8 cellular contexts compared by ENCODE assay signal in the genomic region with DNA sequence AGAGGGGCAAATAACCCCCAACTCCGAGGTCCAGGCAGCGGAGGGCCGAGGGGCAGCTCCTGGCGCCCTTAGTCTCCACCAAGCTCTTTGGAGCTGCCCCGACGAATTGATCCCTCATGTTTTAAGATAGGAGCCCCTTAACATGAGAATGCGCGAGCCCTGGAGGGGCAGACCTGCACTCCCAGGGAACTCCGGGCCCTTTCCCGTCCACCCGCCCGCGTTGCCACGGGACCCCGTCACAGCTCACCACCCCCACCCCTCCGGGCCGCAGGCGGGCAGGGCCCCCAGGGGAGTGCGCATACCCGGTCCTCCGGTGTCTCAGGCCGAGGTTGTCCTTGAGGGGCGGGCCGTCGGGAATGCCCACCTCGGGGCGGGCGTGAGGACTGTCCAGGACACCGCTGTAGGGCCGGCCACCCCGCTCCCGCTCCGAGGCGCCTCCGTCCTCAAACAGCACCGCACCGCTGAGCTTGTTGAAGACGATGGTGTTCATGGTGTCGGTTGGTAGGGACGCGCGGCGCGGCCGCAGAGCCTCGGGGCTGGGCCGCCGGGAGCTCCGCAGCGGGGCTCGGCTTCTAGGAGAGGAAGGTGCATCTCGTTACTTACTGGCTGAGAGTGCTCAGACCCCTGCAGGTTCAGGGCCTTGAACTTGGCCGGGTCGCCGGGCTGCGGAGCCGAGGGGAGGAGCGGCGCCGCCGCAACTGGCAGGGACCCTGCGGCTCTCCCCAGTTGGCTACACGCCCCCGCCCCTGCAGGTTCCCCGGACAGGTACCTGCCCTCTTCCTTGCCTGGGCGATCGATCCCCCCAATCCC. TPM values are rescaled to one million over a fixed set of nuclear protein-coding genes. Genes with fewer than 3 reads are reported as not detected.
DNase-seq lines count a peak whose midpoint lies in the region; ATAC-seq and TF ChIP-seq lines count a peak whose summit lies in the region.

No MANE protein-coding gene starts in this region.

- no peaks in the 10 kb centered on the region for H3K9me3 Mint-ChIP-seq in IgD-negative memory B cell
- no peaks in the 10 kb centered on the region for H3K9me3 Mint-ChIP-seq in activated naive CD4-positive, alpha-beta T cell treated with anti-CD3 and anti-CD28 coated beads for 36 hours
- H3K9me3 Mint-ChIP-seq in progenitor cell of endocrine pancreas (ENCODE audit: low read depth), result no peaks in the 10 kb centered on the region

- CTCF ChIA-PET in AG04449 (lab: Yijun Ruan, JAX), result interaction anchor here (0.7 to 3.3 kb wide), 36 partner anchors 9 to 650 kb away, joined by 3 to 27 read pairs (median 4); no protein-coding TSS in a partner anchor
- CTCF ChIA-PET in activated naive CD4-positive, alpha-beta T cell treated with anti-CD3 and anti-CD28 coated beads for 36 hours (lab: Charles Lee), result interaction anchor here (0.8 to 3.2 kb wide), 11 partner anchors 38 to 677 kb away, joined by 3 to 15 read pairs (median 3); no protein-coding TSS in a partner anchor

- H3K27me3 Mint-ChIP-seq in IgD-negative memory B cell (peaks cover 50% of the 10 kb centered on the region), progenitor cell of endocrine pancreas (peaks cover 71% of the 10 kb centered on the region)
- H3K27me3 Mint-ChIP-seq in activated naive CD4-positive, alpha-beta T cell treated with anti-CD3 and anti-CD28 coated beads for 36 hours (ENCODE audit: low read depth), result peaks cover 49% of the 10 kb centered on the region

- no peak for DNase-seq in AG04449 (ENCODE audit: low read depth, low spot score)
- DNase-seq in activated naive CD4-positive, alpha-beta T cell treated with anti-CD3 and anti-CD28 coated beads for 36 hours, result peak; percentile 41
- DNase-seq in heart right ventricle, result no peak
- DNase-seq in progenitor cell of endocrine pancreas (ENCODE audit: low spot score, unreplicated experiment), result peak; percentile 34
- no peak for DNase-seq in medulla oblongata (ENCODE audit: extremely low spot score)
- no peak for DNase-seq in SKM-1 treated with dmso at 0.1 percent for 144 hours (lab: John Stamatoyannopoulos, UW; ENCODE audit: unreplicated experiment)

- peaks cover 6 to 16% (median 9%) of the 10 kb centered on the region in 3 donors for H3K4me1 Mint-ChIP-seq in IgD-negative memory B cell
- H3K4me1 Mint-ChIP-seq in activated naive CD4-positive, alpha-beta T cell treated with anti-CD3 and anti-CD28 coated beads for 36 hours (ENCODE audit: low read depth), result peaks cover 31% of the 10 kb centered on the region
- H3K4me1 Mint-ChIP-seq in progenitor cell of endocrine pancreas (ENCODE audit: low read depth), result peaks cover 16% of the 10 kb centered on the region

- H3K4me3 ChIP-seq in AG04449 (ENCODE audit: low read depth, low read length) (peak overlapping the region; percentile 61), heart right ventricle (peak overlapping the region; percentile 46 to 71 (median 63))

- H3K27ac ChIP-seq in heart right ventricle, result peak overlapping the region in 4 of 10 donors; percentile 54 to 63 (median 60)

- intact Hi-C loops in activated naive CD4-positive, alpha-beta T cell treated with anti-CD3 and anti-CD28 coated beads for 36 hours (cut with micrococcal nuclease), result loop anchor here (1.0 to 5.0 kb wide), 10 partner anchors 184 to 790 kb away; partner anchors contain the start of genes ACBD5, RAB18 and WAC
- intact Hi-C loops in heart right ventricle (cut with DNase I), result loop anchor here in 9 of 10 donors (2.0 to 10.0 kb wide), 8 partner anchors 432 to 652 kb away; no protein-coding TSS in a partner anchor

- ATAC-seq in heart right ventricle, result peak in 7 of 8 donors; percentile 8 to 38 (median 35)
- no peak for ATAC-seq in GM21367 (IDR thresholded peaks at IDR 0.05; ENCODE audit: unreplicated experiment)

- H3K36me3 Mint-ChIP-seq in IgD-negative memory B cell, result no peaks in the 10 kb centered on the region
- H3K36me3 Mint-ChIP-seq in activated naive CD4-positive, alpha-beta T cell treated with anti-CD3 and anti-CD28 coated beads for 36 hours (ENCODE audit: low read depth), result no peaks in the 10 kb centered on the region
- H3K36me3 Mint-ChIP-seq in progenitor cell of endocrine pancreas (ENCODE audit: insufficient read depth), result no peaks in the 10 kb centered on the region

- H3K27ac Mint-ChIP-seq in IgD-negative memory B cell, result no peak overlapping the region
- H3K27ac Mint-ChIP-seq in activated naive CD4-positive, alpha-beta T cell treated with anti-CD3 and anti-CD28 coated beads for 36 hours, result no peak overlapping the region
- H3K27ac Mint-ChIP-seq in progenitor cell of endocrine pancreas, result peak overlapping the region; percentile 85

- POLR2A ChIA-PET in AG04449 (lab: Yijun Ruan, JAX), result interaction anchor here (1.1 to 1.8 kb wide), 3 partner anchors 20 to 33 kb away, joined by 3 to 6 read pairs (median 3); no protein-coding TSS in a partner anchor

- peaks cover 41 to 96% (median 83%) of the 10 kb centered on the region in 7 donors for H3K27me3 ChIP-seq in heart right ventricle

- WGBS in heart right ventricle, 2 donors, result 1% methylated on average over 62 to 67 of the region's 67 CpGs

- H3K9me3 ChIP-seq in heart right ventricle, result no peaks in the 10 kb centered on the region

- peaks cover 8 to 57% (median 47%) of the 10 kb centered on the region in 9 donors for H3K4me1 ChIP-seq in heart right ventricle

- H3K36me3 ChIP-seq in heart right ventricle, result no peaks in the 10 kb centered on the region

- TF ChIP-seq CTCF in AG04449 (IDR thresholded peaks at IDR 0.05; ENCODE audit: insufficient read depth, low read length, missing control alignments) (no peak), heart right ventricle (IDR thresholded peaks at IDR 0.05) (no peak), progenitor cell of endocrine pancreas (IDR thresholded peaks at IDR 0.05; ENCODE audit: unreplicated experiment) (no peak)

- H3K4me3 Mint-ChIP-seq in IgD-negative memory B cell (peak overlapping the region; percentile 77 to 91 (median 86)), progenitor cell of endocrine pancreas (ENCODE audit: low read depth) (peak overlapping the region; percentile 78)
- peak overlapping the region; percentile 68 for H3K4me3 Mint-ChIP-seq in activated naive CD4-positive, alpha-beta T cell treated with anti-CD3 and anti-CD28 coated beads for 36 hours

RNA-seq across cellular contexts. Expression of gene MKX, which starts 2.5 kb away (rescaled TPM):
- not detected for polyA plus RNA-seq in IgD-negative memory B cell
- total RNA-seq in activated naive CD4-positive, alpha-beta T cell treated with anti-CD3 and anti-CD28 coated beads for 36 hours, result under 1 TPM; 0.15 to 0.38 TPM
- under 1 TPM in 8 of 10 donors, not detected in 2; 0.09 to 0.53 (median 0.29) TPM for total RNA-seq in heart right ventricle
- polyA plus RNA-seq in heart right ventricle, result under 1 TPM; 0.09 to 0.15 TPM
- total RNA-seq in progenitor cell of endocrine pancreas, result 0.31 and 0.67 TPM in 2 replicates

Comparison
In these comparisons a context has a peak if more than half of its experiments do, and no peak if none do; other contexts are left out.
1. DNase-seq: peak in activated naive CD4-positive, alpha-beta T cell treated with anti-CD3 and anti-CD28 coated beads for 36 hours (single experiment) and progenitor cell of endocrine pancreas (single experiment); none in AG04449 (single experiment), heart right ventricle (0 of 2), medulla oblongata (single experiment) and SKM-1 treated with dmso at 0.1 percent for 144 hours (single experiment).
2. Peak in every context shown above with its lines, with median percentiles within 50 percentile points of each other: H3K4me3 Mint-ChIP-seq.